ENCODE assay signal across 25 cellular contexts in the genomic region with DNA sequence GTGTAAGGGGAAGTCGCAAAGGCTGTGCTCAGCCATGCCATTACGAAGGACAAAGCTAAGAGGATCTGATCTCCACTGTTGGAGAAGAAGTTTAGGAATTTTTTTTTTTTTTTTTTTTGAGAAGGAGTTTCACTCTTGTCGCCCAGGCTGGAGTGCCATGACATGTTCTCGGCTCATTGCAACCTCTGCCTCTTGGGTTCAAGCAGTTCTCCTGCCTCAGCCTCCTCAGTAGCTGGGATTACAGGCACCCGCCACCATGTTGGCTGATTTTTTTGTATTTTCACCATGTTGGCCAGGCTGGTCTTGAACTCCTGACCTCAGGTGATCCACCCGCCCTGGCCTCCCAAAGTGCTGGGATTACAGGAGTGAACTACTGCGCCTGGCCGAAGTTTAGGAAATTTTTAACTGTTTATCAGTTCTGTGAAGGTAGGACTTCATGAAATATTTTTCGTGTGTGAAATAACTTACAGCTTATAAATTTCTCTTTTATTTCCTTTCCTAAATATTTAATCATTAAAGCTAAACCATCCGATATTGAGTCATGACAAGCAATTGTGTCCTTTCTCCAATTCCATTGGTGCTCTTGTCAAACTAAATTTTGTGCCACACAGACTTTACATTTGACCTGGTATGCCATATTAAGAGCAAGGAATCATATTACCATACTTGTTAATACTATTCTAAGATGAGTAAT. TPM values are rescaled to one million over a fixed set of nuclear protein-coding genes. Genes with fewer than 3 reads are reported as not detected.
DNase-seq lines count a peak whose midpoint lies in the region; ATAC-seq, FAIRE-seq and TF ChIP-seq lines count a peak whose summit lies in the region.
"Had no signal": no experiment of that assay in that cellular context is flagged by ENCODE, and none has a peak within 500 bp of the region (broad histone marks: within the 10 kb centered on the region; RNA-seq: fewer than 3 reads in every experiment).

No MANE protein-coding gene starts in this region.

- H3K9ac ChIP-seq in HepG2 (ENCODE audit: insufficient read depth, low read depth, low read length), result no peak overlapping the region
- H3K9ac ChIP-seq: BLaER1 treated with 17β-estradiol and CSF1 and Interleukin-3, amounts not matched to agents 10 nM and 100 nM had no signal

- no TSS peak for BruUV-seq in HepG2 (replicated peaks; lab: Mats Ljungman, UMichigan)

- H3K79me2 ChIP-seq in HepG2 (ENCODE audit: insufficient read depth, low read length), result no peaks in the 10 kb centered on the region
- no peaks in the 10 kb centered on the region for H3K79me2 ChIP-seq in osteoblast (ENCODE audit: insufficient read depth, low read length)

- TF ChIP-seq EP300 in HepG2 (IDR thresholded peaks at IDR 0.05; ENCODE audit: low read depth in 2 of 2, low read length in 2 of 2) (no peak), HepG2 (CRISPR knock-in tag; IDR thresholded peaks at IDR 0.05; ENCODE audit: borderline replicate concordance) (no peak)

- peak; percentile 25; the same call in 1 of the 3 replicates for ATAC-seq in HepG2
- ATAC-seq in right lobe of liver, result no peak
- ATAC-seq in WTC11, result no peak
- ATAC-seq in left ventricle myocardium superior, result no peak
- ATAC-seq: A549 had no signal

- H3K4me3 ChIP-seq in HepG2 (replicated peaks in 1 of 3; ENCODE audit: insufficient read depth in 1 of 3, low read depth in 2 of 3, low read length in 3 of 3) (no peak overlapping the region), right lobe of liver (no peak overlapping the region), osteoblast (ENCODE audit: insufficient read depth, low read length) (no peak overlapping the region), Peyer's patch (no peak overlapping the region)
- H3K4me3 ChIP-seq: A549; BLaER1 treated with 17β-estradiol and CSF1 and Interleukin-3, amounts not matched to agents 10 nM and 100 nM; HAP-1 had no signal

- H2AFZ ChIP-seq in HepG2 (ENCODE audit: low read length) (no peak overlapping the region), osteoblast (ENCODE audit: low read length) (no peak overlapping the region)

- H3K4me2 ChIP-seq in HepG2 (ENCODE audit: low read depth, low read length), result no peak overlapping the region
- H3K4me2 ChIP-seq in osteoblast (ENCODE audit: insufficient read depth, low read length), result no peak overlapping the region
- H3K4me2 ChIP-seq: A549; BLaER1 treated with 17β-estradiol and CSF1 and Interleukin-3, amounts not matched to agents 10 nM and 100 nM had no signal

- POLR2A ChIA-PET in HepG2 (lab: Yijun Ruan, JAX) (no interaction called here), WTC11 (lab: Charles Lee) (no interaction called here)

- TF ChIP-seq POLR2A in HepG2 (IDR thresholded peaks at IDR 0.05; ENCODE audit: insufficient read depth in 1 of 2, low read depth in 2 of 2, low read length in 2 of 2) (no peak), right lobe of liver (IDR thresholded peaks at IDR 0.05) (no peak), Peyer's patch (IDR thresholded peaks at IDR 0.05) (no peak)

- peaks cover 4% of the 10 kb centered on the region for H3K4me1 Mint-ChIP-seq in WTC11
- H3K4me1 Mint-ChIP-seq: CD14-positive monocyte had no signal

- no peak for TF ChIP-seq CTCF in HepG2 (CRISPR knock-in tag; IDR thresholded peaks at IDR 0.05)
- no peak for TF ChIP-seq CTCF in right lobe of liver (IDR thresholded peaks at IDR 0.05)
- no peak for TF ChIP-seq CTCF in WTC11 (IDR thresholded peaks at IDR 0.05)
- no peak for TF ChIP-seq CTCF in osteoblast (IDR thresholded peaks at IDR 0.05; ENCODE audit: extremely low read depth, low read depth, low read length)
- TF ChIP-seq CTCF in Peyer's patch (IDR thresholded peaks at IDR 0.05), result no peak

- 97% methylated on average over 10 of the region's 10 CpGs for WGBS in HepG2 (ENCODE audit: low lambda C conversion rate)
- WGBS in right lobe of liver (ENCODE audit: insufficient coverage, low coverage, low lambda C conversion rate, missing lambda C conversion rate), result 87% methylated on average over 7 of the region's 10 CpGs

- H3K36me3 ChIP-seq in HepG2 (replicated peaks in 1 of 2; ENCODE audit: control insufficient read depth in 1 of 2, insufficient read depth in 2 of 2, low read length in 2 of 2), result peaks cover 17 to 56% of the 10 kb centered on the region in 2 experiments
- peaks cover 0 to 35% (median 18%) of the 10 kb centered on the region in 4 donors for H3K36me3 ChIP-seq in right lobe of liver
- H3K36me3 ChIP-seq in osteoblast (ENCODE audit: insufficient read depth, low read length), result peaks cover 52% of the 10 kb centered on the region
- H3K36me3 ChIP-seq in Peyer's patch, result peaks cover 0 to 68% (median 0%) of the 10 kb centered on the region in 3 donors

- no peak overlapping the region for H3K4me3 Mint-ChIP-seq in WTC11
- H3K4me3 Mint-ChIP-seq: CD14-positive monocyte; CD4-positive, alpha-beta T cell; CD8-positive, alpha-beta memory T cell; HFFc6 had no signal

- DNase-seq in HepG2 (ENCODE audit: low spot score), result no peak
- no peak for DNase-seq in right lobe of liver
- DNase-seq in WTC11 (ENCODE audit: low spot score), result no peak
- peak; percentile 75 for DNase-seq in osteoblast (ENCODE audit: insufficient read length, low spot score, missing footprints)
- no peak for DNase-seq in Peyer's patch
- DNase-seq in left ventricle myocardium superior, result no peak
- DNase-seq: 8988T; ACHN; AML-193; BE2C; CD4-positive, alpha-beta T cell; CD8-positive, alpha-beta memory T cell; DMS 273 treated with DMSO at 0.1 percent for 48 hours; DMS79; GF-D8; GOT3; HFFc6 had no signal

- H3K27me3 ChIP-seq in HepG2 (ENCODE audit: control insufficient read depth in 1 of 2, insufficient read depth in 2 of 2, low read length in 2 of 2) (no peaks in the 10 kb centered on the region), right lobe of liver (no peaks in the 10 kb centered on the region), osteoblast (ENCODE audit: insufficient read depth, low read length) (no peaks in the 10 kb centered on the region), Peyer's patch (no peaks in the 10 kb centered on the region)
- H3K27me3 ChIP-seq: BE2C; BLaER1 treated with 17β-estradiol and CSF1 and Interleukin-3, amounts not matched to agents 10 nM and 100 nM had no signal

- no peak for FAIRE-seq in HepG2 (lab: Jason Lieb, UNC)
- FAIRE-seq: D721Med, GM12891, GM18507, H54 had no signal

- no peaks in the 10 kb centered on the region for H3K27me3 Mint-ChIP-seq in WTC11 (ENCODE audit: low read depth)
- H3K27me3 Mint-ChIP-seq: CD4-positive, alpha-beta T cell; CD8-positive, alpha-beta memory T cell had no signal

- H3K4me1 ChIP-seq in HepG2 (ENCODE audit: insufficient read depth, low read length) (no peaks in the 10 kb centered on the region), right lobe of liver (peaks cover 0 to 7% (median 0%) of the 10 kb centered on the region in 4 donors), osteoblast (ENCODE audit: insufficient read depth, low read length) (no peaks in the 10 kb centered on the region), Peyer's patch (no peaks in the 10 kb centered on the region)
- H3K4me1 ChIP-seq: A549; BE2C; BLaER1 treated with 17β-estradiol and CSF1 and Interleukin-3, amounts not matched to agents 10 nM and 100 nM had no signal

- in situ Hi-C loops in HepG2 (cut with HindIII; ENCODE audit: extremely low pct_ligation_motif_present, low pct_unique_long_range_greater_than_20kb), result no loop called here

- H3K9me3 Mint-ChIP-seq in WTC11, result peaks cover 11% of the 10 kb centered on the region
- H3K9me3 Mint-ChIP-seq: CD14-positive monocyte; CD4-positive, alpha-beta T cell; CD8-positive, alpha-beta memory T cell; HFFc6 had no signal

- H3K9me3 ChIP-seq in HepG2 (ENCODE audit: low read length) (no peaks in the 10 kb centered on the region), right lobe of liver (no peaks in the 10 kb centered on the region), osteoblast (ENCODE audit: low read depth, low read length) (no peaks in the 10 kb centered on the region), Peyer's patch (no peaks in the 10 kb centered on the region)
- H3K9me3 ChIP-seq: A549, BE2C, HAP-1 had no signal

- intact Hi-C loops in HepG2 (cut with micrococcal nuclease; ENCODE audit: unreplicated experiment), result no loop called here
- intact Hi-C loops in right lobe of liver (cut with DNase I), result no loop called here
- intact Hi-C loops in left ventricle myocardium superior (cut with micrococcal nuclease), result no loop called here

- TF ChIP-seq RAD21 in HepG2 (CRISPR knock-in tag; IDR thresholded peaks at IDR 0.05), result no peak

- H3K27ac Mint-ChIP-seq in WTC11, result peak overlapping the region; percentile 18; the same call in 1 of the 2 replicates
- H3K27ac Mint-ChIP-seq: CD14-positive monocyte, HFFc6 had no signal

- CTCF ChIA-PET in HepG2 (lab: Yijun Ruan, JAX; ENCODE audit: low intra/inter-chr PET ratio, low total read pairs) (no interaction called here), WTC11 (lab: Charles Lee) (no interaction called here)

- H3K27ac ChIP-seq in HepG2 (ENCODE audit: extremely low read length, insufficient read depth, low read length), result no peak overlapping the region
- H3K27ac ChIP-seq in right lobe of liver, result no peak overlapping the region
- no peak overlapping the region for H3K27ac ChIP-seq in osteoblast (ENCODE audit: low read depth, low read length)
- H3K27ac ChIP-seq in Peyer's patch, result no peak overlapping the region
- H3K27ac ChIP-seq: A549; BLaER1 treated with 17β-estradiol and CSF1 and Interleukin-3, amounts not matched to agents 10 nM and 100 nM had no signal

- H4K20me1 ChIP-seq in HepG2 (ENCODE audit: insufficient read depth, low read length) (no peaks in the 10 kb centered on the region), osteoblast (ENCODE audit: insufficient read depth, low read length) (peaks cover 8% of the 10 kb centered on the region)

- peaks cover 51% of the 10 kb centered on the region for H3K36me3 Mint-ChIP-seq in WTC11

RNA-seq across cellular contexts. Expression of gene DDX1, which starts 22.2 kb away (rescaled TPM):
- total RNA-seq in HepG2 (2016; rRNA removed; fragmentation: Illumina TruSeq; extraction: Trizol) (130 and 254 TPM in 2 replicates), right lobe of liver (10 to 100 TPM; 29.7 to 43.5 (median 37.6) TPM), WTC11 (2021) (103 to 115 TPM (median 104 TPM) in 3 replicates), osteoblast (76.0 and 86.3 TPM in 2 replicates), Peyer's patch (10 to 100 TPM; 40.0 to 90.0 (median 52.4) TPM), left ventricle myocardium superior (167 TPM)
- total RNA-seq in HepG2 (2016; cell fraction: cytosol; rRNA removed; fragmentation: Illumina TruSeq; extraction: Trizol; ENCODE audit: low read depth), result 20.7 and 26.0 TPM in 2 replicates
- total RNA-seq in HepG2 (2016; cell fraction: insoluble cytoplasmic fraction; rRNA removed; fragmentation: Illumina TruSeq; extraction: Trizol), result 128 and 254 TPM in 2 replicates
- 42.3 and 49.4 TPM in 2 replicates for total RNA-seq in HepG2 (2016; cell fraction: membrane; rRNA removed; fragmentation: Illumina TruSeq; extraction: Trizol)
- 114 and 115 TPM in 2 replicates for total RNA-seq in HepG2 (2016; cell fraction: nucleus; rRNA removed; fragmentation: Illumina TruSeq; extraction: Trizol)
- 60.9 and 81.6 TPM in 2 replicates for polyA plus RNA-seq in HepG2 (2011; rRNA removed)
- polyA plus RNA-seq in HepG2 (2011; cell fraction: cytosol; rRNA removed), result 36.8 and 56.4 TPM in 2 replicates
- polyA plus RNA-seq in HepG2 (2011; cell fraction: nucleus; rRNA removed), result 33.2 and 43.2 TPM in 2 replicates
- 87.2 and 121 TPM in 2 replicates for polyA plus RNA-seq in HepG2 (2012)
- 17.5 and 20.7 TPM in 2 replicates for polyA plus RNA-seq in HepG2 (2016; cell fraction: cytosol; fragmentation: Illumina TruSeq; extraction: Trizol; ENCODE audit: low read depth)
- 266 and 281 TPM in 2 replicates for polyA plus RNA-seq in HepG2 (2016; cell fraction: insoluble cytoplasmic fraction; fragmentation: Illumina TruSeq; extraction: Trizol; ENCODE audit: low read depth)
- polyA plus RNA-seq in HepG2 (2016; cell fraction: membrane; fragmentation: Illumina TruSeq; extraction: Trizol; ENCODE audit: low read depth), result 28.6 and 36.5 TPM in 2 replicates
- polyA plus RNA-seq in HepG2 (2016; cell fraction: nucleus; fragmentation: Illumina TruSeq; extraction: Trizol; ENCODE audit: insufficient read depth, low read depth), result 120 and 122 TPM in 2 replicates
- polyA minus RNA-seq in HepG2 (2011; rRNA and poly(A)+ RNA removed; ENCODE audit: low replicate concordance), result 15.7 and 27.0 TPM in 2 replicates
- 54.9 and 60.7 TPM in 2 replicates for polyA minus RNA-seq in HepG2 (2011; cell fraction: cytosol; rRNA and poly(A)+ RNA removed)
- polyA minus RNA-seq in HepG2 (2011; cell fraction: nucleus; rRNA and poly(A)+ RNA removed), result 109 and 119 TPM in 2 replicates

RNA-seq across cellular contexts. Expression of gene NBAS, which starts 52.7 kb away (rescaled TPM):
- 58.7 and 61.4 TPM in 2 replicates for total RNA-seq in HepG2 (2016; rRNA removed; fragmentation: Illumina TruSeq; extraction: Trizol)
- 52.9 and 59.9 TPM in 2 replicates for total RNA-seq in HepG2 (2016; cell fraction: cytosol; rRNA removed; fragmentation: Illumina TruSeq; extraction: Trizol; ENCODE audit: low read depth)
- total RNA-seq in HepG2 (2016; cell fraction: insoluble cytoplasmic fraction; rRNA removed; fragmentation: Illumina TruSeq; extraction: Trizol), result 56.3 and 56.6 TPM in 2 replicates
- 27.5 and 33.9 TPM in 2 replicates for total RNA-seq in HepG2 (2016; cell fraction: membrane; rRNA removed; fragmentation: Illumina TruSeq; extraction: Trizol)
- total RNA-seq in HepG2 (2016; cell fraction: nucleus; rRNA removed; fragmentation: Illumina TruSeq; extraction: Trizol), result 75.6 and 80.4 TPM in 2 replicates
- 28.8 and 33.6 TPM in 2 replicates for polyA plus RNA-seq in HepG2 (2011; rRNA removed)
- polyA plus RNA-seq in HepG2 (2011; cell fraction: cytosol; rRNA removed), result 29.5 and 30.7 TPM in 2 replicates
- 23.2 and 23.7 TPM in 2 replicates for polyA plus RNA-seq in HepG2 (2011; cell fraction: nucleus; rRNA removed)
- 26.5 and 30.9 TPM in 2 replicates for polyA plus RNA-seq in HepG2 (2012)
- polyA plus RNA-seq in HepG2 (2016; cell fraction: cytosol; fragmentation: Illumina TruSeq; extraction: Trizol; ENCODE audit: low read depth), result 14.7 and 16.9 TPM in 2 replicates
- polyA plus RNA-seq in HepG2 (2016; cell fraction: insoluble cytoplasmic fraction; fragmentation: Illumina TruSeq; extraction: Trizol; ENCODE audit: low read depth), result 27.5 and 27.7 TPM in 2 replicates
- polyA plus RNA-seq in HepG2 (2016; cell fraction: membrane; fragmentation: Illumina TruSeq; extraction: Trizol; ENCODE audit: low read depth), result 5.6 and 6.1 TPM in 2 replicates
- 39.1 and 42.0 TPM in 2 replicates for polyA plus RNA-seq in HepG2 (2016; cell fraction: nucleus; fragmentation: Illumina TruSeq; extraction: Trizol; ENCODE audit: insufficient read depth, low read depth)
- 55.2 and 126 TPM in 2 replicates for polyA minus RNA-seq in HepG2 (2011; rRNA and poly(A)+ RNA removed; ENCODE audit: low replicate concordance)
- polyA minus RNA-seq in HepG2 (2011; cell fraction: cytosol; rRNA and poly(A)+ RNA removed), result 57.6 and 62.9 TPM in 2 replicates
- 102 and 117 TPM in 2 replicates for polyA minus RNA-seq in HepG2 (2011; cell fraction: nucleus; rRNA and poly(A)+ RNA removed)
- total RNA-seq in right lobe of liver, result 10 to 100 TPM; 16.1 to 21.8 (median 18.5) TPM
- 32.3 to 42.6 TPM (median 41.4 TPM) in 3 replicates for total RNA-seq in WTC11 (2021)
- 98.1 and 102 TPM in 2 replicates for total RNA-seq in osteoblast
- total RNA-seq in Peyer's patch, result 10 to 100 TPM; 43.2 to 70.2 (median 55.3) TPM
- total RNA-seq in left ventricle myocardium superior, result 64.4 TPM
